ENCODE assay signal across 9 cellular contexts in the genomic region with DNA sequence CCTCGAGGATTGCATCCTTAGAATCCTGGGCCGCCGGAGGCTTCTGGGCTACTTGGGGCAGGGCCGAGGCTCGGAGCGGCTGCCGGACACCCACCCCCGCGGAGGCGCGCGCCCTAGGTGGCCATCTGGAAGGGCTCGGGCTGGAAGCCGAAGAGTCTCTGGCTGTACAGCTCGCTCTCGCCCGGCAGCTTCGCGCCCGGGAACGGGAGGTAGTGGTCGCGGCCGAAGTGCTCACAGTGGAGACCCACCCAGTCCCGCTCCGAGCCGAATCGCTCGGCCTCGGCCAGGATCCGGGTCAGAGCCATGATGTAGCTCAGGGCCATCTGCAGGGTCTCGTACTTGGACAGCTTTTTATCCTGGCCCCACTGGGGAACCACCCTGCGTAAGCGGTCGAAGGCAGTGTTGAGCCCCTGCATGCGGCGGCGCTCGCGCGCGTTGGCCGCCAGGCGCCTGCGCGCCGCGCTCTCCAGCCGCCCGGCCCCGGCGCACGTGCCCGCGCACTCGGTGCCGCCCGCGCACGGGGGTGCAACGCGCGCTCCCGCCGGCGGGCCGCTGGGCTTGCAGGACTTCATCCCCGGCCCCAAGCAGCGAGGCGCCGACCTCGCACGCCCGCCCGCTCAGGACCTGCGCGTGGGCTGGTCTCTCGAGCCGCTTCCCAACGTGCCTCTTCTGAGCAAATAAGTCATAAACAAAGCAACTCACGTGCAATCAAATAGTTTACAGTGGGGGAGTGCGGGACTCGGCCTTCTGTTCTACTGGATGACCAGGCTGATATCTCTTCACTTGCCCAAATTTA. TPM values are rescaled to one million over a fixed set of nuclear protein-coding genes. Genes with fewer than 3 reads are reported as not detected.
DNase-seq lines count a peak whose midpoint lies in the region; ATAC-seq and TF ChIP-seq lines count a peak whose summit lies in the region.
"Had no signal": no experiment of that assay in that cellular context is flagged by ENCODE, and none has a peak within 500 bp of the region (broad histone marks: within the 10 kb centered on the region; RNA-seq: fewer than 3 reads in every experiment).

No MANE protein-coding gene starts in this region.

- CTCF ChIA-PET in Panc1 (lab: Charles Lee), result interaction anchor here (1.1 kb wide), 1 partner anchor 19 kb away, joined by 6 read pairs; no protein-coding TSS in a partner anchor

- 2% methylated on average over 81 of the region's 83 CpGs for WGBS in hepatocyte (ENCODE audit: low lambda C conversion rate, missing lambda C conversion rate)
- WGBS in prostate gland, result under 1% methylated on average over 80 of the region's 83 CpGs

- TF ChIP-seq POLR2A in prostate gland (IDR thresholded peaks at IDR 0.05), result no peak

- intact Hi-C loops in Panc1 (cut with micrococcal nuclease; ENCODE audit: unreplicated experiment) (no loop called here), ascending aorta (cut with DNase I) (no loop called here), prostate gland (cut with DNase I) (no loop called here)

- H3K36me3 ChIP-seq in Panc1 (ENCODE audit: control insufficient read depth, insufficient read depth, low read length) (no peaks in the 10 kb centered on the region), ascending aorta (no peaks in the 10 kb centered on the region), hepatocyte (replicated peaks; ENCODE audit: insufficient read depth, low read depth) (no peaks in the 10 kb centered on the region), prostate gland (no peaks in the 10 kb centered on the region)

- H4K20me1 ChIP-seq in hepatocyte (ENCODE audit: insufficient read depth, poor library complexity, severe bottlenecking), result no peaks in the 10 kb centered on the region

- H3K27ac ChIP-seq in Panc1 (ENCODE audit: low read length), result peak overlapping the region; percentile 85
- no peak overlapping the region for H3K27ac ChIP-seq in ascending aorta
- peak overlapping the region; percentile 80 for H3K27ac ChIP-seq in hepatocyte
- peak overlapping the region in 1 of 2 donors; percentile 25 for H3K27ac ChIP-seq in prostate gland

- no peaks in the 10 kb centered on the region for H3K9me2 ChIP-seq in hepatocyte (replicated peaks; ENCODE audit: insufficient read depth)

- peak overlapping the region; percentile 59 to 79 for H3K4me3 ChIP-seq in Panc1 (ENCODE audit: low read depth in 2 of 2, low read length in 2 of 2)
- peak overlapping the region; percentile 58 to 72 for H3K4me3 ChIP-seq in ascending aorta
- H3K4me3 ChIP-seq in hepatocyte, result peak overlapping the region; percentile 74
- peak overlapping the region; percentile 29 to 40 for H3K4me3 ChIP-seq in prostate gland

- H3K4me1 ChIP-seq in Panc1 (ENCODE audit: control insufficient read depth, insufficient read depth, low read length), result peaks cover 12% of the 10 kb centered on the region
- H3K4me1 ChIP-seq in ascending aorta, result peaks cover 0 to 2% of the 10 kb centered on the region in 2 donors
- peaks cover 8% of the 10 kb centered on the region for H3K4me1 ChIP-seq in hepatocyte (ENCODE audit: insufficient read depth)
- H3K4me1 ChIP-seq in prostate gland (replicated peaks), result no peaks in the 10 kb centered on the region

- peak overlapping the region; percentile 93 for H2AFZ ChIP-seq in hepatocyte

- in situ Hi-C loops in Panc1 (cut with HindIII; ENCODE audit: low pct_unique_long_range_greater_than_20kb, low sequenced_read_pairs), result no loop called here

- peak; percentile 74 for DNase-seq in EH (ENCODE audit: low read depth)
- peak; percentile 68 for DNase-seq in HT1080 (ENCODE audit: low read depth)
- peak; percentile 48 for DNase-seq in Panc1 (ENCODE audit: low read depth, low spot score)
- DNase-seq in ascending aorta (ENCODE audit: low spot score in 2 of 2), result peak in 1 of 2 donors; percentile 65
- DNase-seq in hepatocyte (ENCODE audit: low spot score), result peak; percentile 87
- DNase-seq in prostate gland (ENCODE audit: low spot score), result peak; percentile 19
- DNase-seq in OCI-M1 (lab: John Stamatoyannopoulos, UW), result no peak

- ATAC-seq in GM21447 (IDR thresholded peaks at IDR 0.05; ENCODE audit: unreplicated experiment) (peak; percentile 85), Panc1 (peak; percentile 98)

- no peaks in the 10 kb centered on the region for H3K9me3 ChIP-seq in Panc1 (ENCODE audit: control insufficient read depth, insufficient read depth, low read depth, low read length)
- no peaks in the 10 kb centered on the region for H3K9me3 ChIP-seq in ascending aorta
- H3K9me3 ChIP-seq in hepatocyte (ENCODE audit: low read depth), result no peaks in the 10 kb centered on the region
- H3K9me3 ChIP-seq in prostate gland, result no peaks in the 10 kb centered on the region

- peak overlapping the region; percentile 95 for H3K4me2 ChIP-seq in hepatocyte

- no peaks in the 10 kb centered on the region for H3K79me2 ChIP-seq in hepatocyte

- POLR2A ChIA-PET in Panc1 (lab: Charles Lee), result interaction anchor here (0.6 to 0.7 kb wide), 4 partner anchors 12 to 300 kb away, joined by 3 to 7 read pairs (median 4); no protein-coding TSS in a partner anchor

- H3K27me3 ChIP-seq in Panc1 (ENCODE audit: control insufficient read depth, insufficient read depth, low read length) (no peaks in the 10 kb centered on the region), ascending aorta (no peaks in the 10 kb centered on the region), hepatocyte (peaks cover 23% of the 10 kb centered on the region), prostate gland (replicated peaks; ENCODE audit: insufficient read depth) (no peaks in the 10 kb centered on the region)

- BruUV-seq in Panc1 (replicated peaks; lab: Mats Ljungman, UMichigan), result no TSS peak

- TF ChIP-seq CTCF in Panc1 (IDR thresholded peaks at IDR 0.05), result peak; percentile 76
- no peak for TF ChIP-seq CTCF in ascending aorta (IDR thresholded peaks at IDR 0.05)
- TF ChIP-seq CTCF in hepatocyte (IDR thresholded peaks at IDR 0.05; ENCODE audit: poor library complexity), result peak; percentile 33
- peak in 1 of 4 experiments; percentile 30 for TF ChIP-seq CTCF in prostate gland (IDR thresholded peaks at IDR 0.05)

RNA-seq across cellular contexts. Expression of gene ATOH7, which starts 0.6 kb away (rescaled TPM):
- not detected in 2 replicates for total RNA-seq in HT1080 (2014; rRNA removed; shearing (Covaris generic))
- not detected in 2 replicates for polyA plus RNA-seq in HT1080 (2015; cell fraction: cytosol; rRNA removed)
- polyA plus RNA-seq in HT1080 (2015; cell fraction: nucleus; rRNA removed), result not detected in 2 replicates
- 0.28 TPM for total RNA-seq in Panc1 (2021; ENCODE audit: unreplicated experiment)
- not detected for polyA plus RNA-seq in Panc1 (2012; ENCODE audit: insufficient read length)
- not detected for total RNA-seq in ascending aorta
- 0.17 TPM in 1 of 2 replicates, not detected in the other for total RNA-seq in hepatocyte
- polyA plus RNA-seq in hepatocyte, result not detected in 2 replicates
- total RNA-seq in prostate gland, result not detected
- total RNA-seq: pulmonary artery endothelial cell had no signal

Comparison
In these comparisons a context has a peak if more than half of its experiments do, and no peak if none do; other contexts are left out.
1. H3K27ac ChIP-seq: peak in Panc1 (single experiment) and hepatocyte (single experiment); none in ascending aorta (0 of 2).
2. CTCF ChIP-seq: peak in Panc1 (single experiment) and hepatocyte (single experiment); none in ascending aorta (0 of 3).
3. Peak in every context shown above with its lines, with median percentiles within 50 percentile points of each other: H3K4me3 ChIP-seq.